8 cellular contexts compared by ENCODE assay signal in the genomic region with DNA sequence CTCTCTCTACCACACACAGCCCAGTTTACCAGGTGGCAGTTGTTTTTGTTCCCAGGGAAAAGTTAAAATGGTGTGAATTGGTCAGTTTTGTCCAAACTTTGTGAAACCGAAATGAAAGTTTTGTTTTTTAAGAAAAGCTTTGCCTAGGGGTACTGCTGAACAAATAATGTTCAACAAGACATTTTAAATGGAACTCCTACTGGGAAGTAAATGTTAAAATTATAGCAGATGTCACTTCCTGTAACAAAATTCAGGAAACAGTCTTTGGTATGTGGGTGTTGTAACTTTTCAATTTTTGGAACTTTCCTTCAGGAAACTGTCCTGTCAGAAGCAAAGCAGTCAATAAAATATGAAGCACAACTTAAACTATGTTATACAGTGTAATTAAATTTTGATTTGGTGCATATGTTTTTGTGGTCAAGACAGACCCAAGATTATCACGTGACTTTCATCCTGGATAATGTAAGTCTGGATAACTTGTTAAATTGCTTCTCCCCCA.
DNase-seq lines count a peak whose midpoint lies in the region; ATAC-seq, FAIRE-seq and TF ChIP-seq lines count a peak whose summit lies in the region.

No MANE protein-coding gene starts in this region.

- TF ChIP-seq POLR2A in thyroid gland (IDR thresholded peaks at IDR 0.05): no peak

- FAIRE-seq in kidney (lab: Jason Lieb, UNC): peak; percentile 58

- no peak for ATAC-seq in GM18867 (IDR thresholded peaks at IDR 0.05; ENCODE audit: unreplicated experiment)

- peak overlapping the region; percentile 52 to 63 for H3K27ac ChIP-seq in ascending aorta
- H3K27ac ChIP-seq in kidney (ENCODE audit: low read depth in 2 of 2, low read length in 2 of 2): peak overlapping the region; percentile 29 to 94
- H3K27ac ChIP-seq in thyroid gland: peak overlapping the region; percentile 96 to 97 (median 97)

- intact Hi-C loops in ascending aorta (cut with DNase I) (loop anchor here (2.0 kb wide), 1 partner anchor 14 kb away; no protein-coding TSS in a partner anchor), kidney (cut with DNase I) (no loop called here), thyroid gland (cut with DNase I) (no loop called here)

- peak overlapping the region in 1 of 2 donors; percentile 34 for H3K4me3 ChIP-seq in ascending aorta
- peak overlapping the region; percentile 8 to 37 for H3K4me3 ChIP-seq in kidney (ENCODE audit: low read length in 2 of 2)
- peak overlapping the region in 1 of 3 donors; percentile 0 for H3K4me3 ChIP-seq in thyroid gland (replicated peaks in 1 of 3)

- peaks cover 8 to 49% of the 10 kb centered on the region in 2 donors for H3K4me1 ChIP-seq in ascending aorta
- peaks cover 23 to 43% of the 10 kb centered on the region in 2 donors for H3K4me1 ChIP-seq in kidney (ENCODE audit: control insufficient read depth in 1 of 2, insufficient read depth in 1 of 2, low read depth in 1 of 2, low read length in 2 of 2)
- H3K4me1 ChIP-seq in thyroid gland: peaks cover 73 to 100% of the 10 kb centered on the region in 2 donors

- no peaks in the 10 kb centered on the region for H3K36me3 ChIP-seq in ascending aorta
- no peaks in the 10 kb centered on the region for H3K36me3 ChIP-seq in kidney (ENCODE audit: control insufficient read depth in 1 of 2, insufficient read depth in 2 of 2, low read length in 2 of 2)
- H3K36me3 ChIP-seq in thyroid gland: no peaks in the 10 kb centered on the region

- peak; percentile 12 for DNase-seq in DMS 273 (lab: John Stamatoyannopoulos, UW; ENCODE audit: unreplicated experiment)
- DNase-seq in DMS 273 treated with DMSO at 0.1 percent for 48 hours (lab: John Stamatoyannopoulos, UW): no peak
- DNase-seq in ascending aorta (ENCODE audit: low spot score in 2 of 2): no peak
- DNase-seq in kidney: no peak
- DNase-seq in thyroid gland: no peak
- DNase-seq in Ammon's horn (ENCODE audit: low spot score): no peak
- no peak for DNase-seq in stimulated activated naive CD4-positive, alpha-beta T cell (lab: John Stamatoyannopoulos, UW)

- H3K9me3 ChIP-seq in ascending aorta: no peaks in the 10 kb centered on the region
- H3K9me3 ChIP-seq in kidney (ENCODE audit: control insufficient read depth in 1 of 2, low read length in 2 of 2): no peaks in the 10 kb centered on the region
- no peaks in the 10 kb centered on the region for H3K9me3 ChIP-seq in thyroid gland

- H3K9ac ChIP-seq in kidney (ENCODE audit: low read length in 2 of 2): peak overlapping the region in 1 of 2 donors; percentile 33

- H3K27me3 ChIP-seq in ascending aorta (no peaks in the 10 kb centered on the region), thyroid gland (no peaks in the 10 kb centered on the region)

- TF ChIP-seq CTCF in ascending aorta (IDR thresholded peaks at IDR 0.05): no peak
- TF ChIP-seq CTCF in kidney (IDR thresholded peaks at IDR 0.05; ENCODE audit: borderline replicate concordance, extremely low read depth, insufficient read depth): no peak
- no peak for TF ChIP-seq CTCF in thyroid gland (IDR thresholded peaks at IDR 0.05)

- 28 to 43% methylated on average over 2 of the region's 2 CpGs for WGBS in thyroid gland, 2 donors
